Comparison of ENCODE assay signal across 9 cellular contexts in the genomic region with DNA sequence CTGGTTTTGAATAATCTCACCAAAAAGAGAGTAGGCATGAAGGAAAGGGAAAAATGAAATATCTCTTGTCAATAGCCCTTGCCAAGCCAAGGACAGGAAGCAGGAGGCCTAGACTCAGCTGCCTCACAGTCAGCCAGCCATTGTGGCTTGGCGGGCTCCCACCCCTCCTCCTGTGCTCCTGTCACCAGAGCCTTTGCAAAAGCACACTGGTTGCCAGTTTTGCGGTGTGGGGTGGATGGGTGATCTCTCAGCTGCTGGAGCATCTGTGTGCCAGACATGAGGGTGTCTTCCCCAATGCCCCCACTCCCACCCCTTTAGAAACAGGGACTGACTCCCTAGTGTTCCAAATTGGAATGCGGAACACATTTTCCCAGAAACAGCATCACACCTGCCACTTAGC. TPM values are rescaled to one million over a fixed set of nuclear protein-coding genes. Genes with fewer than 3 reads are reported as not detected.
DNase-seq lines count a peak whose midpoint lies in the region; ATAC-seq, FAIRE-seq and TF ChIP-seq lines count a peak whose summit lies in the region.
"Had no signal": no experiment of that assay in that cellular context is flagged by ENCODE, and none has a peak within 500 bp of the region (broad histone marks: within the 10 kb centered on the region; RNA-seq: fewer than 3 reads in every experiment).

No MANE protein-coding gene starts in this region.

- DNase-seq in activated naive CD4-positive, alpha-beta T cell treated with anti-CD3 and anti-CD28 coated beads, Interleukin-2, amount 10 ng/mL, durations not matched to agents 7 days and 5 days, result peak; percentile 52
- no peak for DNase-seq in activated naive CD4-positive, alpha-beta T cell treated with Interleukin-2 at 50 U/mL for 16 hours
- DNase-seq in WTC11 (ENCODE audit: low spot score) (no peak), left ventricle myocardium inferior (peak; percentile 52), SIG-M5 treated with dmso at 0.1 percent for 504 hours (lab: John Stamatoyannopoulos, UW; ENCODE audit: unreplicated experiment) (no peak), progenitor cell of endocrine pancreas (ENCODE audit: low spot score, unreplicated experiment) (no peak), kidney (no peak)

- peaks cover 53% of the 10 kb centered on the region for H3K4me1 Mint-ChIP-seq in activated naive CD4-positive, alpha-beta T cell treated with anti-CD3 and anti-CD28 coated beads, Interleukin-2, amount 10 ng/mL, durations not matched to agents 7 days and 5 days
- peaks cover 25% of the 10 kb centered on the region for H3K4me1 Mint-ChIP-seq in WTC11
- no peaks in the 10 kb centered on the region for H3K4me1 Mint-ChIP-seq in progenitor cell of endocrine pancreas (ENCODE audit: low read depth)

- H3K4me3 Mint-ChIP-seq in activated naive CD4-positive, alpha-beta T cell treated with anti-CD3 and anti-CD28 coated beads, Interleukin-2, amount 10 ng/mL, durations not matched to agents 7 days and 5 days, result no peak overlapping the region
- H3K4me3 Mint-ChIP-seq in WTC11 (no peak overlapping the region), progenitor cell of endocrine pancreas (ENCODE audit: low read depth) (no peak overlapping the region)

- H3K9ac ChIP-seq in subcutaneous abdominal adipose tissue (ENCODE audit: low read length in 5 of 5) (no peak overlapping the region), kidney (ENCODE audit: low read length in 2 of 2) (no peak overlapping the region)

- no peaks in the 10 kb centered on the region for H3K36me3 ChIP-seq in left ventricle myocardium inferior
- peaks cover 0 to 3% (median 0%) of the 10 kb centered on the region in 5 donors for H3K36me3 ChIP-seq in subcutaneous abdominal adipose tissue (ENCODE audit: control insufficient read depth in 5 of 5, insufficient read depth in 5 of 5, low read length in 5 of 5)
- no peaks in the 10 kb centered on the region for H3K36me3 ChIP-seq in kidney (ENCODE audit: control insufficient read depth in 1 of 2, insufficient read depth in 2 of 2, low read length in 2 of 2)
- H3K36me3 ChIP-seq: ovary had no signal

- peak overlapping the region; percentile 37 for H3K27ac Mint-ChIP-seq in activated naive CD4-positive, alpha-beta T cell treated with anti-CD3 and anti-CD28 coated beads, Interleukin-2, amount 10 ng/mL, durations not matched to agents 7 days and 5 days
- H3K27ac Mint-ChIP-seq in WTC11 (no peak overlapping the region), progenitor cell of endocrine pancreas (no peak overlapping the region)

- TF ChIP-seq CTCF in WTC11 (IDR thresholded peaks at IDR 0.05) (no peak), left ventricle myocardium inferior (IDR thresholded peaks at IDR 0.05; ENCODE audit: borderline replicate concordance) (no peak), progenitor cell of endocrine pancreas (IDR thresholded peaks at IDR 0.05; ENCODE audit: unreplicated experiment) (no peak), kidney (IDR thresholded peaks at IDR 0.05; ENCODE audit: borderline replicate concordance, extremely low read depth, insufficient read depth) (no peak)

- ATAC-seq in WTC11, result peak; percentile 47

- H3K4me1 ChIP-seq in left ventricle myocardium inferior (peaks cover 60% of the 10 kb centered on the region), subcutaneous abdominal adipose tissue (ENCODE audit: control insufficient read depth in 5 of 5, insufficient read depth in 5 of 5, low read length in 5 of 5) (peaks cover 0 to 9% (median 7%) of the 10 kb centered on the region in 5 donors), kidney (ENCODE audit: control insufficient read depth in 1 of 2, insufficient read depth in 1 of 2, low read depth in 1 of 2, low read length in 2 of 2) (no peaks in the 10 kb centered on the region)

- H3K9me3 Mint-ChIP-seq in activated naive CD4-positive, alpha-beta T cell treated with anti-CD3 and anti-CD28 coated beads, Interleukin-2, amount 10 ng/mL, durations not matched to agents 7 days and 5 days, result no peaks in the 10 kb centered on the region
- no peaks in the 10 kb centered on the region for H3K9me3 Mint-ChIP-seq in WTC11
- peaks cover 7% of the 10 kb centered on the region for H3K9me3 Mint-ChIP-seq in progenitor cell of endocrine pancreas (ENCODE audit: low read depth)

- CTCF ChIA-PET in activated naive CD4-positive, alpha-beta T cell treated with anti-CD3 and anti-CD28 coated beads, Interleukin-2, amount 10 ng/mL, durations not matched to agents 7 days and 5 days (lab: Charles Lee), result no interaction called here
- CTCF ChIA-PET in WTC11 (lab: Charles Lee), result interaction anchor here (0.7 to 0.8 kb wide), 2 partner anchors 10 to 39 kb away, joined by 3 read pairs; no protein-coding TSS in a partner anchor

- H3K27me3 ChIP-seq in left ventricle myocardium inferior (ENCODE audit: low read depth), result no peaks in the 10 kb centered on the region
- peaks cover 0 to 3% (median 0%) of the 10 kb centered on the region in 5 donors for H3K27me3 ChIP-seq in subcutaneous abdominal adipose tissue (ENCODE audit: control insufficient read depth in 5 of 5, insufficient read depth in 4 of 5, low read length in 5 of 5)
- H3K27me3 ChIP-seq: ovary had no signal

- FAIRE-seq in kidney (lab: Jason Lieb, UNC), result no peak

- H3K27me3 Mint-ChIP-seq in activated naive CD4-positive, alpha-beta T cell treated with anti-CD3 and anti-CD28 coated beads, Interleukin-2, amount 10 ng/mL, durations not matched to agents 7 days and 5 days, result no peaks in the 10 kb centered on the region
- H3K27me3 Mint-ChIP-seq in WTC11 (ENCODE audit: low read depth), result no peaks in the 10 kb centered on the region; the same call in 1 of the 2 replicates
- H3K27me3 Mint-ChIP-seq in progenitor cell of endocrine pancreas, result no peaks in the 10 kb centered on the region

- intact Hi-C loops in left ventricle myocardium inferior (cut with micrococcal nuclease), result no loop called here
- intact Hi-C loops in kidney (cut with DNase I), result no loop called here

- H3K4me3 ChIP-seq in left ventricle myocardium inferior, result no peak overlapping the region
- no peak overlapping the region for H3K4me3 ChIP-seq in subcutaneous abdominal adipose tissue (ENCODE audit: low read depth in 1 of 5, low read length in 5 of 5)
- no peak overlapping the region for H3K4me3 ChIP-seq in kidney (ENCODE audit: low read length in 2 of 2)
- H3K4me3 ChIP-seq: ovary had no signal

- peaks cover 40% of the 10 kb centered on the region for H3K36me3 Mint-ChIP-seq in activated naive CD4-positive, alpha-beta T cell treated with anti-CD3 and anti-CD28 coated beads, Interleukin-2, amount 10 ng/mL, durations not matched to agents 7 days and 5 days
- H3K36me3 Mint-ChIP-seq in WTC11 (no peaks in the 10 kb centered on the region), progenitor cell of endocrine pancreas (ENCODE audit: insufficient read depth) (no peaks in the 10 kb centered on the region)

- H3K27ac ChIP-seq in left ventricle myocardium inferior (replicated peaks) (peak overlapping the region; percentile 55), subcutaneous abdominal adipose tissue (ENCODE audit: low read depth, low read length) (peak overlapping the region; percentile 27), kidney (ENCODE audit: low read depth in 2 of 2, low read length in 2 of 2) (no peak overlapping the region)
- H3K27ac ChIP-seq: ovary had no signal

- POLR2A ChIA-PET in WTC11 (lab: Charles Lee), result no interaction called here

- H3K9me3 ChIP-seq in left ventricle myocardium inferior (replicated peaks) (no peaks in the 10 kb centered on the region), subcutaneous abdominal adipose tissue (ENCODE audit: control insufficient read depth in 5 of 5, low read length in 5 of 5) (no peaks in the 10 kb centered on the region), kidney (ENCODE audit: control insufficient read depth in 1 of 2, low read length in 2 of 2) (no peaks in the 10 kb centered on the region)
- H3K9me3 ChIP-seq: ovary had no signal

TF ChIP-seq in WTC11, 78 proteins besides CTCF, POLR2A, EP300 and RAD21:
- TF ChIP-seq TCF7 (CRISPR knock-in tag; IDR thresholded peaks at IDR 0.05; ENCODE audit: low read depth), result no peak
- TF ChIP-seq, protein P1, sequence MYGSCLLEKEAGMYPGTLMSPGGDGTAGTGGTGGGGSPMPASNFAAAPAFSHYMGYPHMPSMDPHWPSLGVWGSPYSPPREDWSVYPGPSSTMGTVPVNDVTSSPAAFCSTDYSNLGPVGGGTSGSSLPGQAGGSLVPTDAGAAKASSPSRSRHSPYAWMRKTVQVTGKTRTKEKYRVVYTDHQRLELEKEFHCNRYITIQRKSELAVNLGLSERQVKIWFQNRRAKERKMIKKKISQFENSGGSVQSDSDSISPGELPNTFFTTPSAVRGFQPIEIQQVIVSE (CRISPR knock-in tag; IDR thresholded peaks at IDR 0.05; ENCODE audit: borderline replicate concordance), result no peak
- TF ChIP-seq, protein P2, sequence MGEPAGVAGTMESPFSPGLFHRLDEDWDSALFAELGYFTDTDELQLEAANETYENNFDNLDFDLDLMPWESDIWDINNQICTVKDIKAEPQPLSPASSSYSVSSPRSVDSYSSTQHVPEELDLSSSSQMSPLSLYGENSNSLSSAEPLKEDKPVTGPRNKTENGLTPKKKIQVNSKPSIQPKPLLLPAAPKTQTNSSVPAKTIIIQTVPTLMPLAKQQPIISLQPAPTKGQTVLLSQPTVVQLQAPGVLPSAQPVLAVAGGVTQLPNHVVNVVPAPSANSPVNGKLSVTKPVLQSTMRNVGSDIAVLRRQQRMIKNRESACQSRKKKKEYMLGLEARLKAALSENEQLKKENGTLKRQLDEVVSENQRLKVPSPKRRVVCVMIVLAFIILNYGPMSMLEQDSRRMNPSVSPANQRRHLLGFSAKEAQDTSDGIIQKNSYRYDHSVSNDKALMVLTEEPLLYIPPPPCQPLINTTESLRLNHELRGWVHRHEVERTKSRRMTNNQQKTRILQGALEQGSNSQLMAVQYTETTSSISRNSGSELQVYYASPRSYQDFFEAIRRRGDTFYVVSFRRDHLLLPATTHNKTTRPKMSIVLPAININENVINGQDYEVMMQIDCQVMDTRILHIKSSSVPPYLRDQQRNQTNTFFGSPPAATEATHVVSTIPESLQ (CRISPR knock-in tag; IDR thresholded peaks at IDR 0.05), result no peak
- no peak for TF ChIP-seq ATF1 (CRISPR knock-in tag; IDR thresholded peaks at IDR 0.05)
- TF ChIP-seq ZNF416 (CRISPR knock-in tag; IDR thresholded peaks at IDR 0.05), result no peak
- no peak for TF ChIP-seq RELA (CRISPR knock-in tag; IDR thresholded peaks at IDR 0.05; ENCODE audit: borderline replicate concordance)
- TF ChIP-seq MXD4 (CRISPR knock-in tag; IDR thresholded peaks at IDR 0.05; ENCODE audit: borderline replicate concordance), result no peak
TF ChIP-seq in WTC11: peak in this region for 0.

RNA-seq across cellular contexts. Expression of a gene that starts 26.1 kb away (rescaled TPM):
- total RNA-seq in WTC11 (2021) (5.1 to 5.6 TPM (median 5.2 TPM) in 3 replicates), left ventricle myocardium inferior (54.9 TPM), progenitor cell of endocrine pancreas (0.31 and 0.42 TPM in 2 replicates), kidney (15.8 TPM)
- polyA plus RNA-seq in kidney (ENCODE audit: insufficient read depth, low read depth, low replicate concordance), result 4.1 TPM

Comparison
In these comparisons a context has a peak if more than half of its experiments do, and no peak if none do; other contexts are left out.
1. DNase-seq: peak in activated naive CD4-positive, alpha-beta T cell treated with anti-CD3 and anti-CD28 coated beads, Interleukin-2, amount 10 ng/mL, durations not matched to agents 7 days and 5 days (single experiment) and left ventricle myocardium inferior (single experiment); none in activated naive CD4-positive, alpha-beta T cell treated with Interleukin-2 at 50 U/mL for 16 hours (single experiment), WTC11 (single experiment), SIG-M5 treated with dmso at 0.1 percent for 504 hours (single experiment), progenitor cell of endocrine pancreas (single experiment) and kidney (single experiment).
2. H3K27ac ChIP-seq: peak in left ventricle myocardium inferior (single experiment) and subcutaneous abdominal adipose tissue (single experiment); none in kidney (0 of 2).